ENCODE assay signal across 10 cellular contexts in genomic region chr4:82043081-82043808, GRCh38.
DNase-seq lines count a peak whose midpoint lies in the region; ATAC-seq and TF ChIP-seq lines count a peak whose summit lies in the region.
"Had no signal": no experiment of that assay in that cellular context is flagged by ENCODE, and none has a peak within 500 bp of the region (broad histone marks: within the 10 kb centered on the region; RNA-seq: fewer than 3 reads in every experiment).

No MANE protein-coding gene starts in this region.

- H3K9ac ChIP-seq in mesenchymal stem cell (ENCODE audit: low read length): no peak overlapping the region

- H3K27me3 ChIP-seq in mesenchymal stem cell (ENCODE audit: control insufficient read depth in 1 of 2, insufficient read depth in 1 of 2, low read length in 2 of 2) (peaks cover 50 to 56% of the 10 kb centered on the region in 2 experiments), aorta (ENCODE audit: control insufficient read depth in 1 of 2, insufficient read depth in 2 of 2, low read length in 1 of 2) (peaks cover 0 to 1% of the 10 kb centered on the region in 2 donors)

- H2AFZ ChIP-seq in mesenchymal stem cell (ENCODE audit: low read depth, low read length): no peak overlapping the region

- H3K79me1 ChIP-seq in mesenchymal stem cell (replicated peaks; ENCODE audit: low read length, poor library complexity, severe bottlenecking): no peaks in the 10 kb centered on the region

- H2BK15ac ChIP-seq in mesenchymal stem cell (ENCODE audit: low read depth, poor library complexity, severe bottlenecking): no peak overlapping the region

- H2BK5ac ChIP-seq in mesenchymal stem cell (ENCODE audit: low read depth, low read length, poor library complexity, severe bottlenecking): no peak overlapping the region

- no peak overlapping the region for H3K23ac ChIP-seq in mesenchymal stem cell (ENCODE audit: low read length in 2 of 2)

- ATAC-seq in stimulated activated naive CD8-positive, alpha-beta T cell treated with anti-CD3 and anti-CD28 coated beads, Interleukin-15, Interleukin-2, amounts not matched to agents 100 U/mL and 50 U/mL, for 24 hours: no peak
- ATAC-seq in aorta (ENCODE audit: low FRiP score) (peak; percentile 4), HG03139 (IDR thresholded peaks at IDR 0.05; ENCODE audit: unreplicated experiment) (no peak)
- ATAC-seq: natural killer cell had no signal

- H3K14ac ChIP-seq in mesenchymal stem cell (ENCODE audit: low read length in 2 of 2): no peak overlapping the region

- H3K27ac ChIP-seq in mesenchymal stem cell (ENCODE audit: low read length, poor library complexity, severe bottlenecking) (no peak overlapping the region), aorta (ENCODE audit: low read depth in 1 of 2, low read length in 2 of 2) (no peak overlapping the region)

- H3K4me1 ChIP-seq in mesenchymal stem cell (ENCODE audit: control insufficient read depth, insufficient read depth, low read depth, low read length) (peaks cover 10% of the 10 kb centered on the region), aorta (ENCODE audit: control insufficient read depth in 1 of 2, insufficient read depth in 2 of 2, low read length in 2 of 2) (no peaks in the 10 kb centered on the region)

- H3K4me3 Mint-ChIP-seq in stimulated activated naive CD8-positive, alpha-beta T cell treated with anti-CD3 and anti-CD28 coated beads, Interleukin-15, Interleukin-2, amounts not matched to agents 100 ng/mL and 50 ng/mL, for 24 hours: peak overlapping the region; percentile 50
- peak overlapping the region; percentile 86 to 92 (median 88) for H3K4me3 Mint-ChIP-seq in brain
- H3K4me3 Mint-ChIP-seq: natural killer cell had no signal

- H3K4me3 ChIP-seq in mesenchymal stem cell (ENCODE audit: insufficient read depth in 1 of 2, low read depth in 1 of 2, low read length in 2 of 2): no peak overlapping the region
- no peak overlapping the region for H3K4me3 ChIP-seq in aorta (ENCODE audit: low read length in 2 of 2)

- H2BK120ac ChIP-seq in mesenchymal stem cell (ENCODE audit: low read depth, low read length): no peak overlapping the region

- H4K8ac ChIP-seq in mesenchymal stem cell (ENCODE audit: low read length): no peak overlapping the region

- intact Hi-C loops in aorta (cut with DNase I): no loop called here

- H3K36me3 Mint-ChIP-seq in stimulated activated naive CD8-positive, alpha-beta T cell treated with anti-CD3 and anti-CD28 coated beads, Interleukin-15, Interleukin-2, amounts not matched to agents 100 ng/mL and 50 ng/mL, for 24 hours (ENCODE audit: low read depth): no peaks in the 10 kb centered on the region
- H3K36me3 Mint-ChIP-seq in brain: no peaks in the 10 kb centered on the region
- H3K36me3 Mint-ChIP-seq: natural killer cell had no signal

- WGBS in mesenchymal stem cell: 16% methylated on average over 12 of the region's 12 CpGs
- 23 to 31% methylated on average over 12 of the region's 12 CpGs for WGBS in aorta, 2 donors

- no peaks in the 10 kb centered on the region for H3K9me3 Mint-ChIP-seq in stimulated activated naive CD8-positive, alpha-beta T cell treated with anti-CD3 and anti-CD28 coated beads, Interleukin-15, Interleukin-2, amounts not matched to agents 100 ng/mL and 50 ng/mL, for 24 hours
- H3K9me3 Mint-ChIP-seq in brain: no peaks in the 10 kb centered on the region
- H3K9me3 Mint-ChIP-seq: natural killer cell had no signal

- TF ChIP-seq CTCF in brain (conservative IDR thresholded peaks at IDR 0.05): no peak

- no peak overlapping the region for H4K91ac ChIP-seq in mesenchymal stem cell (ENCODE audit: low read length)

- peak overlapping the region; percentile 88 for H3K4me2 ChIP-seq in mesenchymal stem cell (ENCODE audit: low read length, poor library complexity, severe bottlenecking)

- no peak overlapping the region for H3K18ac ChIP-seq in mesenchymal stem cell (ENCODE audit: low read depth in 1 of 2, low read length in 2 of 2)

- H2AK5ac ChIP-seq in mesenchymal stem cell (ENCODE audit: low read length, severe bottlenecking): no peak overlapping the region

- H3K9me3 ChIP-seq in mesenchymal stem cell (ENCODE audit: control insufficient read depth, low read length) (no peaks in the 10 kb centered on the region), aorta (ENCODE audit: control insufficient read depth, low read length) (no peaks in the 10 kb centered on the region)

- H3K36me3 ChIP-seq in mesenchymal stem cell (ENCODE audit: control insufficient read depth in 1 of 2, insufficient read depth in 2 of 2, low read depth in 1 of 2, low read length in 2 of 2): no peaks in the 10 kb centered on the region
- no peaks in the 10 kb centered on the region for H3K36me3 ChIP-seq in aorta (ENCODE audit: control insufficient read depth in 1 of 2, insufficient read depth in 2 of 2, low read length in 1 of 2)

- no peak overlapping the region for H3K4ac ChIP-seq in mesenchymal stem cell (ENCODE audit: low read depth in 1 of 2, low read length in 2 of 2)

- H3K4me1 Mint-ChIP-seq in stimulated activated naive CD8-positive, alpha-beta T cell treated with anti-CD3 and anti-CD28 coated beads, Interleukin-15, Interleukin-2, amounts not matched to agents 100 ng/mL and 50 ng/mL, for 24 hours (ENCODE audit: low read depth): peaks cover 25% of the 10 kb centered on the region
- H3K4me1 Mint-ChIP-seq in brain: peaks cover 20% of the 10 kb centered on the region
- H3K4me1 Mint-ChIP-seq: natural killer cell had no signal

- H3K27ac Mint-ChIP-seq in stimulated activated naive CD8-positive, alpha-beta T cell treated with anti-CD3 and anti-CD28 coated beads, Interleukin-15, Interleukin-2, amounts not matched to agents 100 ng/mL and 50 ng/mL, for 24 hours: no peak overlapping the region
- peak overlapping the region in 4 of 5 experiments; percentile 50 to 83 (median 72) for H3K27ac Mint-ChIP-seq in brain
- H3K27ac Mint-ChIP-seq: natural killer cell had no signal

- DNase-seq in stimulated activated naive CD8-positive, alpha-beta T cell treated with anti-CD3 and anti-CD28 coated beads, Interleukin-15, Interleukin-2, amounts not matched to agents 100 U/mL and 50 U/mL, for 24 hours: no peak
- DNase-seq in mesenchymal stem cell (no peak), aorta (no peak), SW 1271 (lab: John Stamatoyannopoulos, UW) (no peak), MV-4-11 (lab: John Stamatoyannopoulos, UW) (no peak)
- DNase-seq: KG1, natural killer cell had no signal

- peaks cover 70% of the 10 kb centered on the region for H3K27me3 Mint-ChIP-seq in stimulated activated naive CD8-positive, alpha-beta T cell treated with anti-CD3 and anti-CD28 coated beads, Interleukin-15, Interleukin-2, amounts not matched to agents 100 ng/mL and 50 ng/mL, for 24 hours
- H3K27me3 Mint-ChIP-seq in brain: peaks cover 53% of the 10 kb centered on the region

- no peak overlapping the region for H2BK12ac ChIP-seq in mesenchymal stem cell (ENCODE audit: low read length in 2 of 2)
